ENCODE assay signal across 1 cellular context in the genomic region with DNA sequence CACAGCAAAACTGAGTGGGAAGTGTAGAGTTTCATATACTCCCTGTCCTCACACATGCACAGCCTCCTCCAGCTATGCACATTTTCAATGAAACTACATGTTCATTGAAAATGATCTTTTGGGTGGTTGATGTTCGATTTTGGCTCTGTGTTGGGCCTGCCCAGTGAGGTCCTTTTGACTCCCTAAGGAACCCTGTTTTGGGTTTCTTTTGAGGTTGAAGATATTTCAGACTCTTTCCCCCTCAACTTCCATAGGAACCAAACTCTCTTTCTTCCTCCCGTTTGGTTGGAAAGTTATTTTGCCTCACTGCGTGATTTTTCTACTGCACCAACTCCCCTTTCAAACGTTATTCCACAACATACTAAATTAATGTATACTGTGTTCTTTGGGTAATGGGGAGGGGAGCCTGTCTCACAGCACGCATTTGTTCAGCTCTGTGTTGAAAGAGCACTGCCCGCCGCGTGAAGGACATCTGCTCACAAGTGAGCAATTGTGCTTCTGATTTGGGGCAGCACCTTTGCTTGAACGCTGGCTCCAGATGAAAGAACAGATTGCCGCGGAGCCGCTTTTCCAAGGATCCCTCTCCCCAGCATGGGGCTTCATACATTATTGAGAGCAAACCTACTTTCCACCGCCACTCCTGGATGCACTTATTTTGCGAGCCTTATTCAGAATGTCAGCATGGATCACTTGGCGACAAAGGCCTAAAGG.
A peak's percentile ranks its signal among the peaks of the same experiment; 100 is the strongest.
TF ChIP-seq lines count a peak whose summit lies in the region.

No MANE protein-coding gene starts in this region.

TF ChIP-seq in HepG2, 621 proteins besides CTCF, POLR2A, EP300 and RAD21 (continued from another document and continues in another):
- TF ChIP-seq, protein P1, sequence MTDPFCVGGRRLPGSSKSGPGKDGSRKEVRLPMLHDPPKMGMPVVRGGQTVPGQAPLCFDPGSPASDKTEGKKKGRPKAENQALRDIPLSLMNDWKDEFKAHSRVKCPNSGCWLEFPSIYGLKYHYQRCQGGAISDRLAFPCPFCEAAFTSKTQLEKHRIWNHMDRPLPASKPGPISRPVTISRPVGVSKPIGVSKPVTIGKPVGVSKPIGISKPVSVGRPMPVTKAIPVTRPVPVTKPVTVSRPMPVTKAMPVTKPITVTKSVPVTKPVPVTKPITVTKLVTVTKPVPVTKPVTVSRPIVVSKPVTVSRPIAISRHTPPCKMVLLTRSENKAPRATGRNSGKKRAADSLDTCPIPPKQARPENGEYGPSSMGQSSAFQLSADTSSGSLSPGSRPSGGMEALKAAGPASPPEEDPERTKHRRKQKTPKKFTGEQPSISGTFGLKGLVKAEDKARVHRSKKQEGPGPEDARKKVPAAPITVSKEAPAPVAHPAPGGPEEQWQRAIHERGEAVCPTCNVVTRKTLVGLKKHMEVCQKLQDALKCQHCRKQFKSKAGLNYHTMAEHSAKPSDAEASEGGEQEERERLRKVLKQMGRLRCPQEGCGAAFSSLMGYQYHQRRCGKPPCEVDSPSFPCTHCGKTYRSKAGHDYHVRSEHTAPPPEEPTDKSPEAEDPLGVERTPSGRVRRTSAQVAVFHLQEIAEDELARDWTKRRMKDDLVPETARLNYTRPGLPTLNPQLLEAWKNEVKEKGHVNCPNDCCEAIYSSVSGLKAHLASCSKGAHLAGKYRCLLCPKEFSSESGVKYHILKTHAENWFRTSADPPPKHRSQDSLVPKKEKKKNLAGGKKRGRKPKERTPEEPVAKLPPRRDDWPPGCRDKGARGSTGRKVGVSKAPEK (CRISPR knock-in tag; IDR thresholded peaks at IDR 0.05; ENCODE audit: borderline replicate concordance), result peak; percentile 77; the same call in 1 of the 2 replicates
- TF ChIP-seq NFYC (CRISPR knock-in tag; IDR thresholded peaks at IDR 0.05) (no peak), FOXK1 (CRISPR knock-in tag; IDR thresholded peaks at IDR 0.05; ENCODE audit: borderline replicate concordance, low read depth) (peak; percentile 29; the same call in 1 of the 2 replicates), YY1 (IDR thresholded peaks at IDR 0.05; ENCODE audit: insufficient read depth, insufficient replicate concordance, low read depth, low read length) (no peak), NCOR1 (IDR thresholded peaks at IDR 0.05; ENCODE audit: borderline replicate concordance, low read length) (peak; percentile 91; the same call in 1 of the 2 replicates), HNRNPK (IDR thresholded peaks at IDR 0.05; ENCODE audit: low read depth, low read length, poor library complexity, severe bottlenecking) (no peak), DBP (CRISPR knock-in tag; IDR thresholded peaks at IDR 0.05; ENCODE audit: not compliant biosample characterization) (no peak), SIX4 (CRISPR knock-in tag; IDR thresholded peaks at IDR 0.05) (peak; percentile 76), SRY (CRISPR knock-in tag; IDR thresholded peaks at IDR 0.05) (no peak), ZNF501 (CRISPR knock-in tag; IDR thresholded peaks at IDR 0.05) (peak; percentile 65), SRSF1 (optimal IDR thresholded peaks at IDR 0.05; ENCODE audit: low read depth, low read length) (no peak), RFX3 (CRISPR knock-in tag; IDR thresholded peaks at IDR 0.05) (peak; percentile 6; the same call in 1 of the 2 replicates), ARNTL (CRISPR knock-in tag; IDR thresholded peaks at IDR 0.05) (peak; percentile 92), DDIT3 (CRISPR knock-in tag; IDR thresholded peaks at IDR 0.05) (no peak), ZNF138 (CRISPR knock-in tag; IDR thresholded peaks at IDR 0.05; ENCODE audit: low read depth) (no peak), MAFG (CRISPR knock-in tag; IDR thresholded peaks at IDR 0.05) (no peak), FOXK2 (IDR thresholded peaks at IDR 0.05) (no peak), TRIM22 (IDR thresholded peaks at IDR 0.05) (no peak), CBFB (CRISPR knock-in tag; IDR thresholded peaks at IDR 0.05) (no peak; the same call in 1 of the 2 replicates), NBN (conservative IDR thresholded peaks at IDR 0.05) (no peak), ZNF224 (CRISPR knock-in tag; IDR thresholded peaks at IDR 0.05) (no peak), FOXO4 (CRISPR knock-in tag; conservative IDR thresholded peaks at IDR 0.05) (no peak), HES4 (CRISPR knock-in tag; IDR thresholded peaks at IDR 0.05; ENCODE audit: borderline replicate concordance) (no peak), MXD4 (CRISPR knock-in tag; IDR thresholded peaks at IDR 0.05) (no peak; the same call in 1 of the 2 replicates), ZBTB25 (CRISPR knock-in tag; IDR thresholded peaks at IDR 0.05) (0 out of 2 replicates have a peak, but pooled peaks have one; percentile 42), NKX3-1 (CRISPR knock-in tag; IDR thresholded peaks at IDR 0.05) (peak; percentile 88; the same call in 1 of the 2 replicates), TRIM24 (CRISPR knock-in tag; IDR thresholded peaks at IDR 0.05) (no peak), NR1H2 (CRISPR knock-in tag; IDR thresholded peaks at IDR 0.05; ENCODE audit: borderline replicate concordance, low read depth) (no peak), MED13 (CRISPR knock-in tag; IDR thresholded peaks at IDR 0.05) (peak; percentile 93; the same call in 1 of the 2 replicates), ZNF335 (CRISPR knock-in tag; IDR thresholded peaks at IDR 0.05) (peak; percentile 61; the same call in 1 of the 2 replicates), ZNF644 (CRISPR knock-in tag; IDR thresholded peaks at IDR 0.05; ENCODE audit: low read depth) (peak; percentile 73), ZNF3 (CRISPR knock-in tag; IDR thresholded peaks at IDR 0.05) (peak; percentile 63; the same call in 1 of the 2 replicates)
- TF ChIP-seq, protein P2, sequence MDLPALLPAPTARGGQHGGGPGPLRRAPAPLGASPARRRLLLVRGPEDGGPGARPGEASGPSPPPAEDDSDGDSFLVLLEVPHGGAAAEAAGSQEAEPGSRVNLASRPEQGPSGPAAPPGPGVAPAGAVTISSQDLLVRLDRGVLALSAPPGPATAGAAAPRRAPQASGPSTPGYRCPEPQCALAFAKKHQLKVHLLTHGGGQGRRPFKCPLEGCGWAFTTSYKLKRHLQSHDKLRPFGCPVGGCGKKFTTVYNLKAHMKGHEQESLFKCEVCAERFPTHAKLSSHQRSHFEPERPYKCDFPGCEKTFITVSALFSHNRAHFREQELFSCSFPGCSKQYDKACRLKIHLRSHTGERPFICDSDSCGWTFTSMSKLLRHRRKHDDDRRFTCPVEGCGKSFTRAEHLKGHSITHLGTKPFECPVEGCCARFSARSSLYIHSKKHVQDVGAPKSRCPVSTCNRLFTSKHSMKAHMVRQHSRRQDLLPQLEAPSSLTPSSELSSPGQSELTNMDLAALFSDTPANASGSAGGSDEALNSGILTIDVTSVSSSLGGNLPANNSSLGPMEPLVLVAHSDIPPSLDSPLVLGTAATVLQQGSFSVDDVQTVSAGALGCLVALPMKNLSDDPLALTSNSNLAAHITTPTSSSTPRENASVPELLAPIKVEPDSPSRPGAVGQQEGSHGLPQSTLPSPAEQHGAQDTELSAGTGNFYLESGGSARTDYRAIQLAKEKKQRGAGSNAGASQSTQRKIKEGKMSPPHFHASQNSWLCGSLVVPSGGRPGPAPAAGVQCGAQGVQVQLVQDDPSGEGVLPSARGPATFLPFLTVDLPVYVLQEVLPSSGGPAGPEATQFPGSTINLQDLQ (CRISPR knock-in tag; IDR thresholded peaks at IDR 0.05), result no peak
- TF ChIP-seq, protein P3, sequence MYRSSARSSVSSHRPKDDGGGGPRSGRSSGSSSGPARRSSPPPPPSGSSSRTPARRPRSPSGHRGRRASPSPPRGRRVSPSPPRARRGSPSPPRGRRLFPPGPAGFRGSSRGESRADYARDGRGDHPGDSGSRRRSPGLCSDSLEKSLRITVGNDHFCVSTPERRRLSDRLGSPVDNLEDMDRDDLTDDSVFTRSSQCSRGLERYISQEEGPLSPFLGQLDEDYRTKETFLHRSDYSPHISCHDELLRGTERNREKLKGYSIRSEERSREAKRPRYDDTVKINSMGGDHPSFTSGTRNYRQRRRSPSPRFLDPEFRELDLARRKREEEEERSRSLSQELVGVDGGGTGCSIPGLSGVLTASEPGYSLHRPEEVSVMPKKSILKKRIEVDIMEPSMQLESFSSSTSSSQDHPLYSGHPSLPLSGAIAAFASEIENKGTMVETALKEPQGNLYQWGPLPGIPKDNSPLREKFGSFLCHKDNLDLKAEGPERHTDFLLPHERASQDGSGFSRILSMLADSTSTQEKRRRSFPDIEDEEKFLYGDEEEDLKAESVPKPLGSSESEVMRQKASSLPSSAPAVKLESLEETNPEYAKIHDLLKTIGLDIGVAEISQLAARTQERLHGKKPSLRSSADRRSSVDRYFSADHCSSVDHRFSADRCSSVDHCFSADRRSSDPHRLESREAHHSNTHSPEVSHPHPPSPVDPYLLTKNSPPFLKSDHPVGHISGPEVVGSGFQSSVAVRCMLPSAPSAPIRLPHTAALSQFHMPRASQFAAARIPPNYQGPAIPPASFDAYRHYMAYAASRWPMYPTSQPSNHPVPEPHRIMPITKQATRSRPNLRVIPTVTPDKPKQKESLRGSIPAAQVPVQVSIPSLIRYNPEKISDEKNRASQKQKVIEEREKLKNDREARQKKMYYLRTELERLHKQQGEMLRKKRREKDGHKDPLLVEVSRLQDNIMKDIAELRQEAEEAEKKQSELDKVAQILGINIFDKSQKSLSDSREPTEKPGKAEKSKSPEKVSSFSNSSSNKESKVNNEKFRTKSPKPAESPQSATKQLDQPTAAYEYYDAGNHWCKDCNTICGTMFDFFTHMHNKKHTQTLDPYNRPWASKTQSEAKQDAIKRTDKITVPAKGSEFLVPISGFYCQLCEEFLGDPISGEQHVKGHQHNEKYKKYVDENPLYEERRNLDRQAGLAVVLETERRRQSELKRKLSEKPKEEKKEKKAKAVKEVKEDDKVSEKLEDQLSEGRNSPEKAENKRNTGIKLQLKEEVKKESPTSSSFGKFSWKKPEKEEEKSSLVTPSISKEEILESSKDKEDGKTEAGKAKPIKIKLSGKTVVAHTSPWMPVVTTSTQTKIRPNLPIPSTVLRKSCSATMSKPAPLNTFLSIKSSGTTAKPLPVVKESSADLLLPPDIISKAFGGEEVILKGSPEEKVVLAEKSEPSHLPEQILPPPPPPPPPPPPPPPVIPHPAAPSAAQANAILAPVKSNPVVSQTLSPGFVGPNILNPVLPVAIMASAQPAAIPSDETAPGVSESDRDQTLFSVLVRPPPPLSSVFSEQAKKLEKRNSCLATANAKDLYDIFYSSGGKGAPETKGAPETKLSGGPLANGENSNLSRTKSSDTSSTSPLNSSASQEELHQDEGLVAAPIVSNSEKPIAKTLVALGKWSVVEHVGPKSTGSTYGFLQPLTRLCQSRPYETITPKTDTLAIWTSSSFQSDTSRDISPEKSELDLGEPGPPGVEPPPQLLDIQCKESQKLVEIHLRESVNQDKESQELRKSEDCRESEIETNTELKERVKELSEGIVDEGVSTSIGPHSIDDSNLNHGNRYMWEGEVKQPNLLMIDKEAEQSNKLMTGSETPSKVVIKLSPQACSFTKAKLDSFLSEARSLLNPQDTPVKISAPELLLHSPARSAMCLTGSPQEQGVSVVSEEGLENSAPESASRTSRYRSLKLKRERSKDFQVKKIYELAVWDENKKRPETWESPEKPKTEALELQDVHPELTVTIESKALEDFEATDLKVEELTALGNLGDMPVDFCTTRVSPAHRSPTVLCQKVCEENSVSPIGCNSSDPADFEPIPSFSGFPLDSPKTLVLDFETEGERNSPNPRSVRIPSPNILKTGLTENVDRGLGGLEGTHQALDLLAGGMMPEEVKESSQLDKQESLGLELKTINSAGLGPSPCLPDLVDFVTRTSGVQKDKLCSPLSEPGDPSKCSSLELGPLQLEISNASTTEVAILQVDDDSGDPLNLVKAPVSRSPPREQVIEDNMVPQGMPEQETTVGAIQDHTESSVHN (CRISPR knock-in tag; IDR thresholded peaks at IDR 0.05), result 0 out of 2 replicates have a peak, but pooled peaks have one; percentile 65
- TF ChIP-seq, protein P4, sequence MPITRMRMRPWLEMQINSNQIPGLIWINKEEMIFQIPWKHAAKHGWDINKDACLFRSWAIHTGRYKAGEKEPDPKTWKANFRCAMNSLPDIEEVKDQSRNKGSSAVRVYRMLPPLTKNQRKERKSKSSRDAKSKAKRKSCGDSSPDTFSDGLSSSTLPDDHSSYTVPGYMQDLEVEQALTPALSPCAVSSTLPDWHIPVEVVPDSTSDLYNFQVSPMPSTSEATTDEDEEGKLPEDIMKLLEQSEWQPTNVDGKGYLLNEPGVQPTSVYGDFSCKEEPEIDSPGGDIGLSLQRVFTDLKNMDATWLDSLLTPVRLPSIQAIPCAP (CRISPR knock-in tag; IDR thresholded peaks at IDR 0.05; ENCODE audit: low read depth), result no peak
